In genomic region chr4:184328022-184328736, GRCh38 we compare ENCODE assay signal across 8 cellular contexts.
DNase-seq lines count a peak whose midpoint lies in the region; ATAC-seq and TF ChIP-seq lines count a peak whose summit lies in the region.

No MANE protein-coding gene starts in this region.

- no peak for TF ChIP-seq CTCF in type B pancreatic cell (conservative IDR thresholded peaks at IDR 0.05)
- TF ChIP-seq CTCF in progenitor cell of endocrine pancreas (IDR thresholded peaks at IDR 0.05; ENCODE audit: unreplicated experiment) = no peak

- H3K27ac Mint-ChIP-seq in activated T-helper 17 cell treated with anti-CD3 and anti-CD28 coated beads, Interleukin-2, amount 50 U/mL, for 72 hours = peak overlapping the region; percentile 65
- peak overlapping the region; percentile 80 for H3K27ac Mint-ChIP-seq in type B pancreatic cell
- no peak overlapping the region for H3K27ac Mint-ChIP-seq in progenitor cell of endocrine pancreas

- peak; percentile 93 to 95 for ATAC-seq in activated T-cell treated with anti-CD3 and anti-CD28 coated beads, Interleukin-2, amount 50 U/mL, for 4 hours
- ATAC-seq in HG03060 (IDR thresholded peaks at IDR 0.05; ENCODE audit: low read depth, unreplicated experiment) = peak; percentile 48
- ATAC-seq in activated T-helper 17 cell treated with anti-CD3 and anti-CD28 coated beads, Interleukin-2, amount 50 U/mL, for 72 hours (replicated peaks) = peak; percentile 87

- no peaks in the 10 kb centered on the region for H3K36me3 Mint-ChIP-seq in activated T-cell treated with anti-CD3 and anti-CD28 coated beads, Interleukin-2, amount 50 U/mL, for 4 hours (ENCODE audit: insufficient read depth)
- H3K36me3 Mint-ChIP-seq in activated T-helper 17 cell treated with anti-CD3 and anti-CD28 coated beads, Interleukin-2, amount 50 U/mL, for 72 hours (ENCODE audit: low read depth) = no peaks in the 10 kb centered on the region
- H3K36me3 Mint-ChIP-seq in type B pancreatic cell = no peaks in the 10 kb centered on the region
- no peaks in the 10 kb centered on the region for H3K36me3 Mint-ChIP-seq in progenitor cell of endocrine pancreas (ENCODE audit: insufficient read depth)

- H3K27me3 Mint-ChIP-seq in activated T-cell treated with anti-CD3 and anti-CD28 coated beads, Interleukin-2, amount 50 U/mL, for 4 hours (ENCODE audit: low read depth) = no peaks in the 10 kb centered on the region
- H3K27me3 Mint-ChIP-seq in activated T-helper 17 cell treated with anti-CD3 and anti-CD28 coated beads, Interleukin-2, amount 50 U/mL, for 72 hours = peaks cover 3% of the 10 kb centered on the region
- H3K27me3 Mint-ChIP-seq in type B pancreatic cell (no peaks in the 10 kb centered on the region), progenitor cell of endocrine pancreas (no peaks in the 10 kb centered on the region)

- H3K9me3 Mint-ChIP-seq in activated T-cell treated with anti-CD3 and anti-CD28 coated beads, Interleukin-2, amount 50 U/mL, for 4 hours = no peaks in the 10 kb centered on the region
- H3K9me3 Mint-ChIP-seq in activated T-helper 17 cell treated with anti-CD3 and anti-CD28 coated beads, Interleukin-2, amount 50 U/mL, for 72 hours = no peaks in the 10 kb centered on the region
- H3K9me3 Mint-ChIP-seq in type B pancreatic cell (peaks cover 5% of the 10 kb centered on the region), progenitor cell of endocrine pancreas (ENCODE audit: low read depth) (peaks cover 4% of the 10 kb centered on the region)

- DNase-seq in activated T-cell treated with anti-CD3 and anti-CD28 coated beads, Interleukin-2, amount 50 U/mL, for 4 hours = no peak
- no peak for DNase-seq in activated T-cell treated with anti-CD3 and anti-CD28 coated beads, Interleukin-2, amount 50 U/mL, for 1 hour
- no peak for DNase-seq in type B pancreatic cell (ENCODE audit: extremely low spot score, unreplicated experiment)
- DNase-seq in progenitor cell of endocrine pancreas (ENCODE audit: low spot score, unreplicated experiment) = no peak
- no peak for DNase-seq in mucosa of gallbladder (ENCODE audit: low spot score)
- no peak for DNase-seq in islet precursor cell

- H3K4me3 Mint-ChIP-seq in activated T-cell treated with anti-CD3 and anti-CD28 coated beads, Interleukin-2, amount 50 U/mL, for 4 hours = peak overlapping the region; percentile 6
- H3K4me3 Mint-ChIP-seq in activated T-helper 17 cell treated with anti-CD3 and anti-CD28 coated beads, Interleukin-2, amount 50 U/mL, for 72 hours = peak overlapping the region; percentile 31
- no peak overlapping the region for H3K4me3 Mint-ChIP-seq in type B pancreatic cell
- no peak overlapping the region for H3K4me3 Mint-ChIP-seq in progenitor cell of endocrine pancreas (ENCODE audit: low read depth)

- H3K4me1 Mint-ChIP-seq in activated T-cell treated with anti-CD3 and anti-CD28 coated beads, Interleukin-2, amount 50 U/mL, for 4 hours (ENCODE audit: low read depth) = peaks cover 10% of the 10 kb centered on the region
- H3K4me1 Mint-ChIP-seq in activated T-helper 17 cell treated with anti-CD3 and anti-CD28 coated beads, Interleukin-2, amount 50 U/mL, for 72 hours = peaks cover 7% of the 10 kb centered on the region
- peaks cover 31% of the 10 kb centered on the region for H3K4me1 Mint-ChIP-seq in type B pancreatic cell (ENCODE audit: unreplicated experiment)
- peaks cover 24% of the 10 kb centered on the region for H3K4me1 Mint-ChIP-seq in progenitor cell of endocrine pancreas (ENCODE audit: low read depth)

Comparison
In these comparisons a context has a peak if more than half of its experiments do, and no peak if none do; other contexts are left out.
1. H3K4me3 Mint-ChIP-seq: peak in activated T-cell treated with anti-CD3 and anti-CD28 coated beads, Interleukin-2, amount 50 U/mL, for 4 hours (single experiment) and activated T-helper 17 cell treated with anti-CD3 and anti-CD28 coated beads, Interleukin-2, amount 50 U/mL, for 72 hours (single experiment); none in type B pancreatic cell (single experiment) and progenitor cell of endocrine pancreas (single experiment).
2. Peak in every context shown above with its lines, with median percentiles within 50 percentile points of each other: ATAC-seq.